ENCODE assay signal across 21 cellular contexts in genomic region chr14:90611936-90612335, GRCh38.
DNase-seq lines count a peak whose midpoint lies in the region; ATAC-seq and TF ChIP-seq lines count a peak whose summit lies in the region.
"Had no signal": no experiment of that assay in that cellular context is flagged by ENCODE, and none has a peak within 500 bp of the region (broad histone marks: within the 10 kb centered on the region; RNA-seq: fewer than 3 reads in every experiment).

No MANE protein-coding gene starts in this region.

- H3K4me1 ChIP-seq in BLaER1: peaks cover 23% of the 10 kb centered on the region
- peaks cover 41% of the 10 kb centered on the region for H3K4me1 ChIP-seq in psoas muscle
- no peaks in the 10 kb centered on the region for H3K4me1 ChIP-seq in Caco-2

- 0 out of 2 replicates have a peak, but pooled peaks cover 8% of the 10 kb centered on the region for H3K36me3 ChIP-seq in BLaER1
- peaks cover 0 to 11% of the 10 kb centered on the region in 2 donors for H3K36me3 ChIP-seq in psoas muscle (ENCODE audit: insufficient read depth in 1 of 2, low read depth in 1 of 2)
- H3K36me3 ChIP-seq in Caco-2 (ENCODE audit: control insufficient read depth, insufficient read depth, low read length): no peaks in the 10 kb centered on the region
- H3K36me3 ChIP-seq: ascending aorta, ovary had no signal

- no TSS peak for BruUV-seq in Caco-2 (replicated peaks; lab: Mats Ljungman, UMichigan)

- 25 to 29% (median 28%) methylated on average over 3 of the region's 3 CpGs for WGBS in psoas muscle, 3 donors

- CTCF ChIA-PET in Caco-2 (lab: Charles Lee): no interaction called here

- no peak overlapping the region for H3K4me3 ChIP-seq in BLaER1
- H3K4me3 ChIP-seq in fibroblast of pulmonary artery (replicated peaks; ENCODE audit: low read depth, low read length): no peak overlapping the region
- H3K4me3 ChIP-seq in psoas muscle: no peak overlapping the region
- H3K4me3 ChIP-seq in Caco-2 (ENCODE audit: low read depth, low read length): no peak overlapping the region
- H3K4me3 ChIP-seq: ascending aorta, ovary, spleen had no signal

- intact Hi-C loops in psoas muscle (cut with DNase I): no loop called here
- intact Hi-C loops in Caco-2 (cut with micrococcal nuclease; ENCODE audit: unreplicated experiment): no loop called here

- H4K20me1 ChIP-seq in BLaER1: no peaks in the 10 kb centered on the region

- DNase-seq in fibroblast of pulmonary artery (ENCODE audit: low read depth) (peak; percentile 72), psoas muscle (no peak), Caco-2 (no peak), mucosa of gallbladder (ENCODE audit: low spot score) (no peak), AG08395 (ENCODE audit: low spot score) (no peak)
- DNase-seq: activated CD8-positive, alpha-beta T cell treated with anti-CD3 and anti-CD28 coated beads for 36 hours; activated naive CD4-positive, alpha-beta T cell treated with anti-CD3 and anti-CD28 coated beads for 36 hours; activated T-cell treated with anti-CD3 and anti-CD28 coated beads, Interleukin-2, amount 50 U/mL, for 4 hours; CD4-positive, CD25-positive, alpha-beta regulatory T cell; NCI-H146; NCI-H748 treated with DMSO at 0.1 percent for 48 hours; ovary; SHP77 treated with DMSO at 0.1 percent for 48 hours; spleen; stimulated activated CD4-positive, alpha-beta T cell treated with anti-CD3 and anti-CD28 coated beads, Interleukin-4, amount 100 ng/mL, for 4 hours; substantia nigra had no signal

- H3K9me3 ChIP-seq in BLaER1: no peaks in the 10 kb centered on the region
- no peaks in the 10 kb centered on the region for H3K9me3 ChIP-seq in psoas muscle
- no peaks in the 10 kb centered on the region for H3K9me3 ChIP-seq in Caco-2
- H3K9me3 ChIP-seq: ascending aorta, ovary, spleen had no signal

- no peak overlapping the region for H3K27ac ChIP-seq in BLaER1
- peak overlapping the region; percentile 6 for H3K27ac ChIP-seq in angular gyrus (ENCODE audit: low read depth, low read length)
- peak overlapping the region; percentile 70 for H3K27ac ChIP-seq in psoas muscle
- H3K27ac ChIP-seq: ascending aorta, ovary, spleen had no signal

- H3K27me3 ChIP-seq in BLaER1: no peaks in the 10 kb centered on the region
- H3K27me3 ChIP-seq in psoas muscle (ENCODE audit: insufficient read depth in 3 of 3, low read length in 2 of 3): no peaks in the 10 kb centered on the region
- H3K27me3 ChIP-seq in Caco-2 (replicated peaks; ENCODE audit: control insufficient read depth, insufficient read depth, low read length): no peaks in the 10 kb centered on the region
- H3K27me3 ChIP-seq: ascending aorta, ovary, spleen had no signal

- H3K4me3 Mint-ChIP-seq in Caco-2 (ENCODE audit: unreplicated experiment): no peak overlapping the region
- H3K4me3 Mint-ChIP-seq: activated CD8-positive, alpha-beta T cell treated with anti-CD3 and anti-CD28 coated beads for 36 hours; activated naive CD4-positive, alpha-beta T cell treated with anti-CD3 and anti-CD28 coated beads for 36 hours; activated T-cell treated with anti-CD3 and anti-CD28 coated beads, Interleukin-2, amount 50 U/mL, for 4 hours; CD4-positive, CD25-positive, alpha-beta regulatory T cell; T-helper 1 cell treated with Interleukin-12 subunit alpha and Interleukin-12 subunit beta and Interleukin-4 antibody, amounts not matched to agents 30 μg/mL and 1 μg/mL, for 36 hours had no signal

- ATAC-seq in psoas muscle (peak in 2 of 4 donors; percentile 27 to 35), HG03039 (IDR thresholded peaks at IDR 0.05; ENCODE audit: unreplicated experiment) (no peak)
- ATAC-seq: activated CD8-positive, alpha-beta T cell treated with anti-CD3 and anti-CD28 coated beads for 36 hours; activated T-cell treated with anti-CD3 and anti-CD28 coated beads, Interleukin-2, amount 50 U/mL, for 4 hours had no signal

- H3K4me2 ChIP-seq in BLaER1: peak overlapping the region; percentile 5; the same call in 1 of the 2 replicates

- no peak overlapping the region for H3K27ac Mint-ChIP-seq in Caco-2 (ENCODE audit: unreplicated experiment)
- H3K27ac Mint-ChIP-seq: activated CD8-positive, alpha-beta T cell treated with anti-CD3 and anti-CD28 coated beads for 36 hours; activated naive CD4-positive, alpha-beta T cell treated with anti-CD3 and anti-CD28 coated beads for 36 hours; CD4-positive, CD25-positive, alpha-beta regulatory T cell; T-helper 1 cell treated with Interleukin-12 subunit alpha and Interleukin-12 subunit beta and Interleukin-4 antibody, amounts not matched to agents 30 μg/mL and 1 μg/mL, for 36 hours had no signal

- no peak overlapping the region for H3K9ac ChIP-seq in BLaER1

- no peaks in the 10 kb centered on the region for H3K9me3 Mint-ChIP-seq in Caco-2 (ENCODE audit: unreplicated experiment)
- H3K9me3 Mint-ChIP-seq: activated CD8-positive, alpha-beta T cell treated with anti-CD3 and anti-CD28 coated beads for 36 hours; activated naive CD4-positive, alpha-beta T cell treated with anti-CD3 and anti-CD28 coated beads for 36 hours; activated T-cell treated with anti-CD3 and anti-CD28 coated beads, Interleukin-2, amount 50 U/mL, for 4 hours; CD4-positive, CD25-positive, alpha-beta regulatory T cell; T-helper 1 cell treated with Interleukin-12 subunit alpha and Interleukin-12 subunit beta and Interleukin-4 antibody, amounts not matched to agents 30 μg/mL and 1 μg/mL, for 36 hours had no signal

- no peaks in the 10 kb centered on the region for H3K4me1 Mint-ChIP-seq in Caco-2 (ENCODE audit: low read depth, unreplicated experiment)

- no peaks in the 10 kb centered on the region for H3K36me3 Mint-ChIP-seq in Caco-2 (ENCODE audit: insufficient read depth, unreplicated experiment)
- H3K36me3 Mint-ChIP-seq: CD4-positive, CD25-positive, alpha-beta regulatory T cell had no signal

- TF ChIP-seq CTCF in fibroblast of pulmonary artery (IDR thresholded peaks at IDR 0.05; ENCODE audit: low read length, missing control alignments) (no peak), psoas muscle (IDR thresholded peaks at IDR 0.05) (no peak), Caco-2 (IDR thresholded peaks at IDR 0.05; ENCODE audit: insufficient read depth in 1 of 2, low read depth in 1 of 2, low read length in 1 of 2, severe bottlenecking in 1 of 2, unreplicated experiment in 1 of 2) (no peak)

- POLR2A ChIA-PET in Caco-2 (lab: Charles Lee): no interaction called here

- H3K27me3 Mint-ChIP-seq in Caco-2 (ENCODE audit: insufficient read depth, unreplicated experiment): no peaks in the 10 kb centered on the region
- H3K27me3 Mint-ChIP-seq: activated CD8-positive, alpha-beta T cell treated with anti-CD3 and anti-CD28 coated beads for 36 hours; CD4-positive, CD25-positive, alpha-beta regulatory T cell had no signal
